24 cellular contexts compared by ENCODE assay signal in genomic region chr20:43190332-43190953, GRCh38. TPM values are rescaled to one million over a fixed set of nuclear protein-coding genes. Genes with fewer than 3 reads are reported as not detected.
DNase-seq lines count a peak whose midpoint lies in the region; ATAC-seq and TF ChIP-seq lines count a peak whose summit lies in the region.
"Had no signal": no experiment of that assay in that cellular context is flagged by ENCODE, and none has a peak within 500 bp of the region (broad histone marks: within the 10 kb centered on the region; RNA-seq: fewer than 3 reads in every experiment).

No MANE protein-coding gene starts in this region.

- TF ChIP-seq CTCF in coronary artery (IDR thresholded peaks at IDR 0.05) (no peak), type B pancreatic cell (conservative IDR thresholded peaks at IDR 0.05) (no peak)

- peaks cover 86% of the 10 kb centered on the region for H3K27me3 Mint-ChIP-seq in type B pancreatic cell
- H3K27me3 Mint-ChIP-seq in effector memory CD8-positive, alpha-beta T cell: peaks cover 42 to 63% of the 10 kb centered on the region in 2 donors
- H3K27me3 Mint-ChIP-seq in CD4-positive, alpha-beta memory T cell: peaks cover 23 to 32% of the 10 kb centered on the region in 2 donors
- H3K27me3 Mint-ChIP-seq in activated T-helper 1 cell treated with anti-CD3 and anti-CD28 coated beads, Interleukin-12 subunit alpha, Interleukin-12 subunit beta, Interleukin-2, Interleukin-4 antibody, amounts not matched to agents 30 ng/mL and 10 ng/mL and 1 ng/mL, durations not matched to agents 14 hours and 24 hours and 36 hours (ENCODE audit: insufficient read depth): peaks cover 35% of the 10 kb centered on the region

- no peaks in the 10 kb centered on the region for H3K36me3 ChIP-seq in iPS-20b (ENCODE audit: insufficient read depth, low read depth, low read length)
- H3K36me3 ChIP-seq in CD4-positive, alpha-beta memory T cell (ENCODE audit: insufficient read depth, low read length): no peaks in the 10 kb centered on the region
- H3K36me3 ChIP-seq: neutrophil, WERI-Rb-1 had no signal

- DNase-seq in NCI-H748 (lab: John Stamatoyannopoulos, UW; ENCODE audit: unreplicated experiment) (peak; percentile 66), NCI-H748 treated with DMSO at 0.1 percent for 48 hours (lab: John Stamatoyannopoulos, UW) (no peak), coronary artery (ENCODE audit: low spot score) (no peak), type B pancreatic cell (ENCODE audit: extremely low spot score, unreplicated experiment) (no peak)
- no peak for DNase-seq in effector memory CD8-positive, alpha-beta T cell
- no peak for DNase-seq in CD4-positive, alpha-beta memory T cell
- no peak for DNase-seq in activated T-helper 1 cell treated with anti-CD3 and anti-CD28 coated beads, Interleukin-12 subunit alpha, Interleukin-12 subunit beta, Interleukin-2, Interleukin-4 antibody, amounts not matched to agents 30 ng/mL and 10 ng/mL and 1 ng/mL, durations not matched to agents 14 hours and 24 hours and 36 hours (ENCODE audit: low spot score)
- DNase-seq: activated CD8-positive, alpha-beta memory T cell treated with anti-CD3 and anti-CD28 coated beads, Interleukin-2, amount 50 U/mL, for 48 hours; activated effector memory CD4-positive, alpha-beta T cell treated with Interleukin-2 at 50 U/mL for 16 hours; DND-41; immature natural killer cell; left ventricle myocardium superior; NCI-H2029 treated with DMSO at 0.1 percent for 48 hours; NCI-H446; NK-92 treated with Interleukin-12 subunit alpha and Interleukin-12 subunit beta, amount 100 ng/mL, for 24 hours; stimulated activated CD4-positive, alpha-beta T cell treated with anti-CD3 and anti-CD28 coated beads, Interleukin-4, amount 100 ng/mL, for 1 hour; stimulated activated naive CD4-positive, alpha-beta T cell treated with Interleukin-2 at 50 U/mL for 16 hours; WERI-Rb-1 had no signal

- POLR2A ChIA-PET in CD4-positive, alpha-beta memory T cell (lab: Charles Lee; ENCODE audit: partially characterized antibody): no interaction called here

- no peak overlapping the region for H3K9ac ChIP-seq in iPS-20b (ENCODE audit: low read depth, low read length)
- H3K9ac ChIP-seq: KMS-11 had no signal

- no peaks in the 10 kb centered on the region for H3K9me3 Mint-ChIP-seq in type B pancreatic cell
- H3K9me3 Mint-ChIP-seq in effector memory CD8-positive, alpha-beta T cell: no peaks in the 10 kb centered on the region
- H3K9me3 Mint-ChIP-seq in CD4-positive, alpha-beta memory T cell: peaks cover 0 to 1% (median 0%) of the 10 kb centered on the region in 8 donors
- H3K9me3 Mint-ChIP-seq in activated T-helper 1 cell treated with anti-CD3 and anti-CD28 coated beads, Interleukin-12 subunit alpha, Interleukin-12 subunit beta, Interleukin-2, Interleukin-4 antibody, amounts not matched to agents 30 ng/mL and 10 ng/mL and 1 ng/mL, durations not matched to agents 14 hours and 24 hours and 36 hours: no peaks in the 10 kb centered on the region
- H3K9me3 Mint-ChIP-seq: immature natural killer cell had no signal

- peak overlapping the region; percentile 61 for H3K4me3 ChIP-seq in coronary artery
- peak overlapping the region; percentile 65; the same call in 1 of the 2 replicates for H3K4me3 ChIP-seq in iPS-20b (ENCODE audit: low read length)
- no peak overlapping the region for H3K4me3 ChIP-seq in CD4-positive, alpha-beta memory T cell (ENCODE audit: low read length in 2 of 2)
- H3K4me3 ChIP-seq: SK-N-MC had no signal

- H3K36me3 Mint-ChIP-seq in type B pancreatic cell: no peaks in the 10 kb centered on the region
- H3K36me3 Mint-ChIP-seq in effector memory CD8-positive, alpha-beta T cell (ENCODE audit: insufficient read depth): no peaks in the 10 kb centered on the region
- no peaks in the 10 kb centered on the region for H3K36me3 Mint-ChIP-seq in CD4-positive, alpha-beta memory T cell
- H3K36me3 Mint-ChIP-seq in activated T-helper 1 cell treated with anti-CD3 and anti-CD28 coated beads, Interleukin-12 subunit alpha, Interleukin-12 subunit beta, Interleukin-2, Interleukin-4 antibody, amounts not matched to agents 30 ng/mL and 10 ng/mL and 1 ng/mL, durations not matched to agents 14 hours and 24 hours and 36 hours (ENCODE audit: low read depth): no peaks in the 10 kb centered on the region
- H3K36me3 Mint-ChIP-seq: immature natural killer cell had no signal

- peaks cover 6% of the 10 kb centered on the region; the same call in 1 of the 2 replicates for H3K4me1 ChIP-seq in iPS-20b (ENCODE audit: insufficient read depth, low read length)
- H3K4me1 ChIP-seq in CD4-positive, alpha-beta memory T cell (ENCODE audit: insufficient read depth, low read length): peaks cover 7% of the 10 kb centered on the region

- no peak overlapping the region for H3K27ac Mint-ChIP-seq in type B pancreatic cell
- no peak overlapping the region for H3K27ac Mint-ChIP-seq in effector memory CD8-positive, alpha-beta T cell
- H3K27ac Mint-ChIP-seq in CD4-positive, alpha-beta memory T cell: no peak overlapping the region
- H3K27ac Mint-ChIP-seq in activated T-helper 1 cell treated with anti-CD3 and anti-CD28 coated beads, Interleukin-12 subunit alpha, Interleukin-12 subunit beta, Interleukin-2, Interleukin-4 antibody, amounts not matched to agents 30 ng/mL and 10 ng/mL and 1 ng/mL, durations not matched to agents 14 hours and 24 hours and 36 hours: no peak overlapping the region
- H3K27ac Mint-ChIP-seq: immature natural killer cell had no signal

- ATAC-seq in effector memory CD8-positive, alpha-beta T cell (replicated peaks): no peak
- ATAC-seq: left ventricle myocardium superior had no signal

- peak overlapping the region; percentile 84 for H3K4me3 Mint-ChIP-seq in type B pancreatic cell
- no peak overlapping the region for H3K4me3 Mint-ChIP-seq in effector memory CD8-positive, alpha-beta T cell
- H3K4me3 Mint-ChIP-seq in CD4-positive, alpha-beta memory T cell: peak overlapping the region in 1 of 8 donors; percentile 22
- no peak overlapping the region for H3K4me3 Mint-ChIP-seq in activated T-helper 1 cell treated with anti-CD3 and anti-CD28 coated beads, Interleukin-12 subunit alpha, Interleukin-12 subunit beta, Interleukin-2, Interleukin-4 antibody, amounts not matched to agents 30 ng/mL and 10 ng/mL and 1 ng/mL, durations not matched to agents 14 hours and 24 hours and 36 hours
- H3K4me3 Mint-ChIP-seq: immature natural killer cell had no signal

- H3K4me1 Mint-ChIP-seq in type B pancreatic cell (ENCODE audit: unreplicated experiment): peaks cover 7% of the 10 kb centered on the region
- H3K4me1 Mint-ChIP-seq in effector memory CD8-positive, alpha-beta T cell (ENCODE audit: low read depth in 2 of 2): peaks cover 2 to 10% of the 10 kb centered on the region in 2 donors
- H3K4me1 Mint-ChIP-seq in CD4-positive, alpha-beta memory T cell: peaks cover 5 to 8% (median 6%) of the 10 kb centered on the region in 4 donors
- no peaks in the 10 kb centered on the region for H3K4me1 Mint-ChIP-seq in activated T-helper 1 cell treated with anti-CD3 and anti-CD28 coated beads, Interleukin-12 subunit alpha, Interleukin-12 subunit beta, Interleukin-2, Interleukin-4 antibody, amounts not matched to agents 30 ng/mL and 10 ng/mL and 1 ng/mL, durations not matched to agents 14 hours and 24 hours and 36 hours (ENCODE audit: low read depth)

- H3K27ac ChIP-seq in coronary artery (no peak overlapping the region), iPS-20b (ENCODE audit: low read length) (no peak overlapping the region)
- no peak overlapping the region for H3K27ac ChIP-seq in CD4-positive, alpha-beta memory T cell (ENCODE audit: low read depth, low read length)
- H3K27ac ChIP-seq: KMS-11, neutrophil, SK-N-MC, WERI-Rb-1 had no signal

- CTCF ChIA-PET in CD4-positive, alpha-beta memory T cell (lab: Charles Lee; ENCODE audit: partially characterized antibody): interaction anchor here (1.4 kb wide), 1 partner anchor 9 kb away, joined by 7 read pairs; no protein-coding TSS in a partner anchor

- intact Hi-C loops in CD4-positive, alpha-beta memory T cell (cut with micrococcal nuclease): no loop called here
- intact Hi-C loops in activated T-helper 1 cell treated with anti-CD3 and anti-CD28 coated beads, Interleukin-12 subunit alpha, Interleukin-12 subunit beta, Interleukin-2, Interleukin-4 antibody, amounts not matched to agents 30 ng/mL and 10 ng/mL and 1 ng/mL, durations not matched to agents 14 hours and 24 hours and 36 hours (cut with micrococcal nuclease): no loop called here

- H3K9me3 ChIP-seq in iPS-20b (ENCODE audit: insufficient read depth, low read depth, low read length): no peaks in the 10 kb centered on the region
- H3K9me3 ChIP-seq in CD4-positive, alpha-beta memory T cell (ENCODE audit: control insufficient read depth in 1 of 2, low read length in 2 of 2): no peaks in the 10 kb centered on the region
- H3K9me3 ChIP-seq: neutrophil had no signal

- H3K27me3 ChIP-seq in iPS-20b (ENCODE audit: insufficient read depth, low read length): peaks cover 67% of the 10 kb centered on the region
- H3K27me3 ChIP-seq in CD4-positive, alpha-beta memory T cell (ENCODE audit: insufficient read depth, low read length): peaks cover 5% of the 10 kb centered on the region

RNA-seq across cellular contexts. Expression of gene PTPRT, which starts 0.7 kb away (rescaled TPM):
- total RNA-seq in type B pancreatic cell (ENCODE audit: low replicate concordance): 5.8 and 7.0 TPM in 2 replicates
- not detected for total RNA-seq in CD4-positive, alpha-beta memory T cell
- not detected for polyA plus RNA-seq in CD4-positive, alpha-beta memory T cell
- total RNA-seq in activated T-helper 1 cell treated with anti-CD3 and anti-CD28 coated beads, Interleukin-12 subunit alpha, Interleukin-12 subunit beta, Interleukin-2, Interleukin-4 antibody, amounts not matched to agents 30 ng/mL and 10 ng/mL and 1 ng/mL, durations not matched to agents 14 hours and 24 hours and 36 hours: not detected in 2 replicates
- total RNA-seq: glomerular endothelial cell; T-helper 2 cell treated with Interferon-gamma antibody and Interleukin-4, amounts not matched to agents 100 ng/mL and 5 ng/mL, for 36 hours had no signal
- polyA plus RNA-seq: immature natural killer cell had no signal

Comparison
In these comparisons a context has a peak if more than half of its experiments do, and no peak if none do; other contexts are left out.
1. H3K4me3 ChIP-seq: peak in coronary artery (single experiment) and iPS-20b (single experiment); none in CD4-positive, alpha-beta memory T cell (0 of 2).